8 cellular contexts compared by ENCODE assay signal in genomic region chr1:87292684-87293493, GRCh38. TPM values are rescaled to one million over a fixed set of nuclear protein-coding genes. Genes with fewer than 3 reads are reported as not detected.
DNase-seq lines count a peak whose midpoint lies in the region; TF ChIP-seq lines count a peak whose summit lies in the region.

No MANE protein-coding gene starts in this region.

- TF ChIP-seq CTCF in HL-60 (IDR thresholded peaks at IDR 0.05; ENCODE audit: insufficient read depth, low read length) (peak; percentile 52), esophagus muscularis mucosa (IDR thresholded peaks at IDR 0.05) (peak; percentile 72 to 77 (median 74)), neural crest cell (conservative IDR thresholded peaks at IDR 0.05) (peak; percentile 93), suprapubic skin (IDR thresholded peaks at IDR 0.05) (peak; percentile 44 to 60)

- TF ChIP-seq EP300 in esophagus muscularis mucosa (IDR thresholded peaks at IDR 0.05): no peak
- TF ChIP-seq EP300 in suprapubic skin (IDR thresholded peaks at IDR 0.05): no peak

- H3K4me3 ChIP-seq in HL-60 (replicated peaks; ENCODE audit: insufficient read depth, low read length) (no peak overlapping the region), esophagus muscularis mucosa (no peak overlapping the region), suprapubic skin (no peak overlapping the region)

- intact Hi-C loops in esophagus muscularis mucosa (cut with DNase I): loop anchor here (2.0 to 5.0 kb wide), 2 partner anchors 161 to 664 kb away; no protein-coding TSS in a partner anchor

- H3K4me1 ChIP-seq in esophagus muscularis mucosa (no peaks in the 10 kb centered on the region), suprapubic skin (no peaks in the 10 kb centered on the region)

- DNase-seq in NK-92 treated with Interleukin-12 subunit alpha and Interleukin-12 subunit beta, amount 100 ng/mL, for 24 hours (lab: John Stamatoyannopoulos, UW): peak; percentile 28
- DNase-seq in NK-92 (lab: John Stamatoyannopoulos, UW; ENCODE audit: unreplicated experiment) (no peak), HL-60 (ENCODE audit: low read depth in 1 of 2, low spot score in 1 of 2) (peak in 1 of 2 experiments; percentile 49), NOMO-1 treated with dmso at 0.1 percent for 144 hours (lab: John Stamatoyannopoulos, UW; ENCODE audit: unreplicated experiment) (peak; percentile 15), esophagus muscularis mucosa (ENCODE audit: extremely low spot score) (no peak), neural crest cell (ENCODE audit: low read depth, low spot score) (peak; percentile 84), suprapubic skin (ENCODE audit: low spot score in 2 of 2) (no peak)
- DNase-seq in activated CD8-positive, alpha-beta memory T cell treated with anti-CD3 and anti-CD28 coated beads, Interleukin-2, amount 50 U/mL, for 4 hours: peak; percentile 58

- TF ChIP-seq POLR2A in esophagus muscularis mucosa (IDR thresholded peaks at IDR 0.05; ENCODE audit: low read depth): no peak
- no peak for TF ChIP-seq POLR2A in suprapubic skin (IDR thresholded peaks at IDR 0.05)

- H3K9me3 Mint-ChIP-seq in neural crest cell: no peaks in the 10 kb centered on the region

- H3K9me3 ChIP-seq in esophagus muscularis mucosa (no peaks in the 10 kb centered on the region), suprapubic skin (no peaks in the 10 kb centered on the region)

- no peaks in the 10 kb centered on the region for H3K36me3 Mint-ChIP-seq in neural crest cell (ENCODE audit: low read depth)

- H3K27me3 ChIP-seq in HL-60 (ENCODE audit: insufficient read depth, poor library complexity, severe bottlenecking) (no peaks in the 10 kb centered on the region), esophagus muscularis mucosa (no peaks in the 10 kb centered on the region), suprapubic skin (no peaks in the 10 kb centered on the region)

- H3K27ac ChIP-seq in HL-60 (replicated peaks) (no peak overlapping the region), esophagus muscularis mucosa (replicated peaks in 1 of 4) (no peak overlapping the region), suprapubic skin (no peak overlapping the region)

- H3K27ac Mint-ChIP-seq in neural crest cell (ENCODE audit: unreplicated experiment): no peak overlapping the region

- H3K4me3 Mint-ChIP-seq in neural crest cell: no peak overlapping the region

- no peaks in the 10 kb centered on the region for H3K27me3 Mint-ChIP-seq in neural crest cell (ENCODE audit: low read depth)

- no peaks in the 10 kb centered on the region for H3K36me3 ChIP-seq in esophagus muscularis mucosa
- no peaks in the 10 kb centered on the region for H3K36me3 ChIP-seq in suprapubic skin

- WGBS in esophagus muscularis mucosa: 40% methylated on average over 9 of the region's 9 CpGs
- 49% methylated on average over 9 of the region's 9 CpGs for WGBS in suprapubic skin

- peaks cover 35% of the 10 kb centered on the region for H3K4me1 Mint-ChIP-seq in neural crest cell

RNA-seq across cellular contexts. Expression of gene LMO4, which starts 35.8 kb away (rescaled TPM):
- total RNA-seq in esophagus muscularis mucosa (10 to 100 TPM; 43.2 to 54.4 (median 47.7) TPM), neural crest cell (91.4 and 98.1 TPM in 2 replicates), suprapubic skin (10 to 100 TPM; 48.8 to 67.1 (median 52.2) TPM)

Comparison
In these comparisons a context has a peak if more than half of its experiments do, and no peak if none do; other contexts are left out.
1. DNase-seq: peak in NK-92 treated with Interleukin-12 subunit alpha and Interleukin-12 subunit beta, amount 100 ng/mL, for 24 hours (single experiment), NOMO-1 treated with dmso at 0.1 percent for 144 hours (single experiment), activated CD8-positive, alpha-beta memory T cell treated with anti-CD3 and anti-CD28 coated beads, Interleukin-2, amount 50 U/mL, for 4 hours (single experiment) and neural crest cell (single experiment); none in NK-92 (single experiment), esophagus muscularis mucosa (single experiment) and suprapubic skin (0 of 2).
2. Peak in every context shown above with its lines, with median percentiles within 50 percentile points of each other: CTCF ChIP-seq.